8 cellular contexts compared by ENCODE assay signal in the genomic region with DNA sequence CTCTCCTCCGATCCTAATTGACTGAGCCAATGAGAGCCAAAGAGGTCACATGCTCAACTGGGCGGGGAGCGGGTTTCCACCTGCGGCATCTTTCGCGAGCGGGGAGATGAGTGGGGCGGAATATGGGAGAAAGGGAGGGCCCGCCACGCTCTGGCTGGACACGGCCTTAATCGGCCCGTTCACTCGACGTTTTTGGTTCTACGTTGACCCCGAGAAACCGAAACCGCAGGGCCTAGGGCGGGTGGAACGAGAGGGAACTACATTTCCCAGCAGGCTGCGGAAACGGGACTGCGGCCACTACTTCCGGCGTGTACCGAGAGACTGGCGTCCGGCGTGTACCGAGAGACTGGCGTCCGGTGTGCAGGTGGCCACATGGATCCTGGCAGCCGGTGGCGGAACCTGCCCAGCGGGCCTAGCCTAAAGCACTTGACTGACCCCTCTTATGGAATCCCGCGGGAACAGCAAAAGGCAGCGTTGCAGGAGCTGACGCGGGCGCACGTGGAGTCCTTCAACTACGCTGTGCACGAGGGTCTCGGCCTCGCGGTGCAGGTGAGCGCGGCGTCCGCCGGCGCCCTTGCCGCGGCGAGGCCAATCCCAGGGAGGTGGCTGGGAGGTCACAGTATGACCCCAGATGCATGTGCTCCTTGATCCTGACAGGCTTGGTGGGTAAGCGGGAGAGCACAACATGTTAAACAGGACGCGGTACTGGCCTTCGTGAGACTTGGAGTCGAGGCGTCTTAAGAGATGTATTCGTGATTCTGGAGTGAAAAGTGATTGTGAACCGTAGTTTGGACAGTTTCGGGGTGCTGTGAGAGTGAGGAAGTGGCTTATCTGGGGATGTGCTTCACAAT. TPM values are rescaled to one million over a fixed set of nuclear protein-coding genes. Genes with fewer than 3 reads are reported as not detected.
DNase-seq lines count a peak whose midpoint lies in the region; ATAC-seq and TF ChIP-seq lines count a peak whose summit lies in the region.

A gene with protein sequence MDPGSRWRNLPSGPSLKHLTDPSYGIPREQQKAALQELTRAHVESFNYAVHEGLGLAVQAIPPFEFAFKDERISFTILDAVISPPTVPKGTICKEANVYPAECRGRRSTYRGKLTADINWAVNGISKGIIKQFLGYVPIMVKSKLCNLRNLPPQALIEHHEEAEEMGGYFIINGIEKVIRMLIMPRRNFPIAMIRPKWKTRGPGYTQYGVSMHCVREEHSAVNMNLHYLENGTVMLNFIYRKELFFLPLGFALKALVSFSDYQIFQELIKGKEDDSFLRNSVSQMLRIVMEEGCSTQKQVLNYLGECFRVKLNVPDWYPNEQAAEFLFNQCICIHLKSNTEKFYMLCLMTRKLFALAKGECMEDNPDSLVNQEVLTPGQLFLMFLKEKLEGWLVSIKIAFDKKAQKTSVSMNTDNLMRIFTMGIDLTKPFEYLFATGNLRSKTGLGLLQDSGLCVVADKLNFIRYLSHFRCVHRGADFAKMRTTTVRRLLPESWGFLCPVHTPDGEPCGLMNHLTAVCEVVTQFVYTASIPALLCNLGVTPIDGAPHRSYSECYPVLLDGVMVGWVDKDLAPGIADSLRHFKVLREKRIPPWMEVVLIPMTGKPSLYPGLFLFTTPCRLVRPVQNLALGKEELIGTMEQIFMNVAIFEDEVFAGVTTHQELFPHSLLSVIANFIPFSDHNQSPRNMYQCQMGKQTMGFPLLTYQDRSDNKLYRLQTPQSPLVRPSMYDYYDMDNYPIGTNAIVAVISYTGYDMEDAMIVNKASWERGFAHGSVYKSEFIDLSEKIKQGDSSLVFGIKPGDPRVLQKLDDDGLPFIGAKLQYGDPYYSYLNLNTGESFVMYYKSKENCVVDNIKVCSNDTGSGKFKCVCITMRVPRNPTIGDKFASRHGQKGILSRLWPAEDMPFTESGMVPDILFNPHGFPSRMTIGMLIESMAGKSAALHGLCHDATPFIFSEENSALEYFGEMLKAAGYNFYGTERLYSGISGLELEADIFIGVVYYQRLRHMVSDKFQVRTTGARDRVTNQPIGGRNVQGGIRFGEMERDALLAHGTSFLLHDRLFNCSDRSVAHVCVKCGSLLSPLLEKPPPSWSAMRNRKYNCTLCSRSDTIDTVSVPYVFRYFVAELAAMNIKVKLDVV (plus strand): TSS at position 343 of the 851 bp plus-strand sequence. CDS start 30 bp downstream, at position 373.

- CTCF ChIA-PET in Panc1 (lab: Charles Lee): no interaction called here

- H3K9ac ChIP-seq in DND-41 (ENCODE audit: low read depth, low read length): peak within 1 kb of the TSS; percentile 73
- H3K9ac ChIP-seq in fibroblast of lung (ENCODE audit: insufficient read depth, low read length): peak within 1 kb of the TSS; percentile 86

- peaks cover 3% of the 10 kb centered on the region for H3K36me3 Mint-ChIP-seq in activated T-helper 1 cell treated with anti-CD3 and anti-CD28 coated beads, Interleukin-12 subunit alpha, Interleukin-12 subunit beta, Interleukin-2, Interleukin-4 antibody, amounts not matched to agents 30 ng/mL and 10 ng/mL and 1 ng/mL, durations not matched to agents 14 hours and 24 hours and 36 hours (ENCODE audit: low read depth)
- peaks cover 4 to 8% of the 10 kb centered on the region in 2 donors for H3K36me3 Mint-ChIP-seq in naive B cell
- H3K36me3 Mint-ChIP-seq in stimulated activated memory B cell treated with anti-CD40 and anti-IgM and Interleukin-4, amounts not matched to agents 10 μg/mL and 1 μg/mL and 100 μg/mL, for 72 hours: peaks cover 4% of the 10 kb centered on the region

- no peaks in the 10 kb centered on the region for H3K9me3 Mint-ChIP-seq in activated T-helper 1 cell treated with anti-CD3 and anti-CD28 coated beads, Interleukin-12 subunit alpha, Interleukin-12 subunit beta, Interleukin-2, Interleukin-4 antibody, amounts not matched to agents 30 ng/mL and 10 ng/mL and 1 ng/mL, durations not matched to agents 14 hours and 24 hours and 36 hours
- H3K9me3 Mint-ChIP-seq in naive B cell: no peaks in the 10 kb centered on the region
- H3K9me3 Mint-ChIP-seq in stimulated activated memory B cell treated with anti-CD40 and anti-IgM and Interleukin-4, amounts not matched to agents 10 μg/mL and 1 μg/mL and 100 μg/mL, for 72 hours: no peaks in the 10 kb centered on the region

- H3K27ac Mint-ChIP-seq in activated T-helper 1 cell treated with anti-CD3 and anti-CD28 coated beads, Interleukin-12 subunit alpha, Interleukin-12 subunit beta, Interleukin-2, Interleukin-4 antibody, amounts not matched to agents 30 ng/mL and 10 ng/mL and 1 ng/mL, durations not matched to agents 14 hours and 24 hours and 36 hours: no peak within 1 kb of the TSS
- peak within 1 kb of the TSS in 1 of 6 donors; percentile 90 for H3K27ac Mint-ChIP-seq in naive B cell
- H3K27ac Mint-ChIP-seq in stimulated activated memory B cell treated with anti-CD40 and anti-IgM and Interleukin-4, amounts not matched to agents 10 μg/mL and 1 μg/mL and 100 μg/mL, for 72 hours: no peak within 1 kb of the TSS

- H3K27me3 ChIP-seq in DND-41 (ENCODE audit: insufficient read depth, low read length, poor library complexity) (no peaks in the 10 kb centered on the region), Panc1 (ENCODE audit: control insufficient read depth, insufficient read depth, low read length) (no peaks in the 10 kb centered on the region), fibroblast of lung (ENCODE audit: control insufficient read depth, insufficient read depth, low read length) (no peaks in the 10 kb centered on the region)

- POLR2A ChIA-PET in Panc1 (lab: Charles Lee): no interaction called here

- H3K4me1 ChIP-seq in DND-41 (ENCODE audit: insufficient read depth, low read length) (peaks cover 38% of the 10 kb centered on the region), Panc1 (ENCODE audit: control insufficient read depth, insufficient read depth, low read length) (peaks cover 15% of the 10 kb centered on the region; the same call in 1 of the 2 replicates), fibroblast of lung (ENCODE audit: control insufficient read depth, extremely low read depth, insufficient read depth, low read length) (peaks cover 2% of the 10 kb centered on the region)

- DNase-seq in DND-41 (peak; percentile 81), Panc1 (ENCODE audit: low read depth, low spot score) (peak; percentile 75), fibroblast of lung (ENCODE audit: low read depth in 2 of 2) (peak; percentile 77 to 83), naive B cell (peak; percentile 79)
- DNase-seq in Jurkat, Clone E6-1 (ENCODE audit: low read depth, low spot score): peak; percentile 69
- peak; percentile 77 for DNase-seq in activated T-helper 1 cell treated with anti-CD3 and anti-CD28 coated beads, Interleukin-12 subunit alpha, Interleukin-12 subunit beta, Interleukin-2, Interleukin-4 antibody, amounts not matched to agents 30 ng/mL and 10 ng/mL and 1 ng/mL, durations not matched to agents 14 hours and 24 hours and 36 hours (ENCODE audit: low spot score)

- in situ Hi-C loops in Panc1 (cut with HindIII; ENCODE audit: low pct_unique_long_range_greater_than_20kb, low sequenced_read_pairs): no loop called here

- H3K79me2 ChIP-seq in DND-41 (ENCODE audit: insufficient read depth, low read length) (peaks cover 48% of the 10 kb centered on the region), fibroblast of lung (ENCODE audit: control insufficient read depth, insufficient read depth, low read length) (peaks cover 28% of the 10 kb centered on the region)

- peaks cover 17% of the 10 kb centered on the region for H3K36me3 ChIP-seq in DND-41 (ENCODE audit: insufficient read depth, low read length)
- peaks cover 10% of the 10 kb centered on the region for H3K36me3 ChIP-seq in Panc1 (ENCODE audit: control insufficient read depth, insufficient read depth, low read length)
- H3K36me3 ChIP-seq in fibroblast of lung (ENCODE audit: control insufficient read depth, insufficient read depth, low read length): no peaks in the 10 kb centered on the region

- peaks cover 11% of the 10 kb centered on the region for H3K4me1 Mint-ChIP-seq in activated T-helper 1 cell treated with anti-CD3 and anti-CD28 coated beads, Interleukin-12 subunit alpha, Interleukin-12 subunit beta, Interleukin-2, Interleukin-4 antibody, amounts not matched to agents 30 ng/mL and 10 ng/mL and 1 ng/mL, durations not matched to agents 14 hours and 24 hours and 36 hours (ENCODE audit: low read depth)
- peaks cover 8 to 11% (median 10%) of the 10 kb centered on the region in 3 donors for H3K4me1 Mint-ChIP-seq in naive B cell
- H3K4me1 Mint-ChIP-seq in stimulated activated memory B cell treated with anti-CD40 and anti-IgM and Interleukin-4, amounts not matched to agents 10 μg/mL and 1 μg/mL and 100 μg/mL, for 72 hours: peaks cover 5% of the 10 kb centered on the region

- TF ChIP-seq CTCF in DND-41 (IDR thresholded peaks at IDR 0.05; ENCODE audit: borderline replicate concordance, extremely low read depth, low read length, poor library complexity, severe bottlenecking) (no peak), Panc1 (IDR thresholded peaks at IDR 0.05) (no peak), fibroblast of lung (conservative IDR thresholded peaks at IDR 0.05 in 1 of 2, IDR thresholded peaks at IDR 0.05 in 1 of 2; ENCODE audit: low read depth in 1 of 2, low read length in 2 of 2) (no peak)

- H3K4me3 ChIP-seq in DND-41 (ENCODE audit: low read depth in 1 of 2, low read length in 2 of 2) (peak within 1 kb of the TSS; percentile 74 to 76), Panc1 (ENCODE audit: low read depth in 2 of 2, low read length in 2 of 2) (peak within 1 kb of the TSS; percentile 89 to 97), fibroblast of lung (replicated peaks in 1 of 4; ENCODE audit: control extremely low read depth in 1 of 4, insufficient read depth in 1 of 4, low read depth in 3 of 4, low read length in 4 of 4) (peak within 1 kb of the TSS; percentile 88 to 98 (median 97))
- H3K4me3 ChIP-seq in Jurkat, Clone E6-1 (ENCODE audit: low read length): peak within 1 kb of the TSS; percentile 74

- H4K20me1 ChIP-seq in DND-41 (ENCODE audit: insufficient read depth, low read length): peaks cover 18% of the 10 kb centered on the region; the same call in 1 of the 2 replicates
- H4K20me1 ChIP-seq in fibroblast of lung (ENCODE audit: control insufficient read depth, extremely low read depth, insufficient read depth, low read length): no peaks in the 10 kb centered on the region

- ATAC-seq in DND-41 (ENCODE audit: insufficient read depth, low read depth) (peak; percentile 82), GM21723 (IDR thresholded peaks at IDR 0.05; ENCODE audit: unreplicated experiment) (peak; percentile 85), Panc1 (peak; percentile 96), naive B cell (ENCODE audit: low read depth in 2 of 2) (peak; percentile 79)
- peak; percentile 92 for ATAC-seq in stimulated activated memory B cell treated with anti-CD40 and anti-IgM and Interleukin-4, amounts not matched to agents 10 μg/mL and 1 μg/mL and 100 μg/mL, for 72 hours

- intact Hi-C loops in Panc1 (cut with micrococcal nuclease; ENCODE audit: unreplicated experiment): no loop called here
- intact Hi-C loops in activated T-helper 1 cell treated with anti-CD3 and anti-CD28 coated beads, Interleukin-12 subunit alpha, Interleukin-12 subunit beta, Interleukin-2, Interleukin-4 antibody, amounts not matched to agents 30 ng/mL and 10 ng/mL and 1 ng/mL, durations not matched to agents 14 hours and 24 hours and 36 hours (cut with micrococcal nuclease): loop anchor here (1.0 to 5.0 kb wide), 9 partner anchors 42 to 658 kb away; a partner anchor contains a TSS

- no peak within 1 kb of the TSS for H3K4me3 Mint-ChIP-seq in activated T-helper 1 cell treated with anti-CD3 and anti-CD28 coated beads, Interleukin-12 subunit alpha, Interleukin-12 subunit beta, Interleukin-2, Interleukin-4 antibody, amounts not matched to agents 30 ng/mL and 10 ng/mL and 1 ng/mL, durations not matched to agents 14 hours and 24 hours and 36 hours
- no peak within 1 kb of the TSS for H3K4me3 Mint-ChIP-seq in naive B cell
- no peak within 1 kb of the TSS for H3K4me3 Mint-ChIP-seq in stimulated activated memory B cell treated with anti-CD40 and anti-IgM and Interleukin-4, amounts not matched to agents 10 μg/mL and 1 μg/mL and 100 μg/mL, for 72 hours

- no peaks in the 10 kb centered on the region for H3K9me3 ChIP-seq in DND-41 (ENCODE audit: insufficient read depth, low read length, severe bottlenecking)
- H3K9me3 ChIP-seq in Panc1 (ENCODE audit: control insufficient read depth, insufficient read depth, low read depth, low read length): no peaks in the 10 kb centered on the region
- H3K9me3 ChIP-seq in fibroblast of lung (ENCODE audit: control insufficient read depth, insufficient read depth, low read depth, low read length): no peaks in the 10 kb centered on the region

- H3K27ac ChIP-seq in DND-41 (ENCODE audit: low read length) (peak within 1 kb of the TSS; percentile 95), Panc1 (ENCODE audit: low read length) (peak within 1 kb of the TSS; percentile 96), fibroblast of lung (ENCODE audit: insufficient read depth, low read length) (peak within 1 kb of the TSS; percentile 93)

- H2AFZ ChIP-seq in DND-41 (ENCODE audit: low read depth, low read length): peak within 1 kb of the TSS; percentile 79
- peak within 1 kb of the TSS; percentile 98 for H2AFZ ChIP-seq in fibroblast of lung (ENCODE audit: low read length)

- H3K4me2 ChIP-seq in DND-41 (ENCODE audit: insufficient read depth, low read length): peak within 1 kb of the TSS; percentile 77
- H3K4me2 ChIP-seq in fibroblast of lung (ENCODE audit: extremely low read depth, insufficient read depth, low read length): peak within 1 kb of the TSS; percentile 90

- no peaks in the 10 kb centered on the region for H3K27me3 Mint-ChIP-seq in activated T-helper 1 cell treated with anti-CD3 and anti-CD28 coated beads, Interleukin-12 subunit alpha, Interleukin-12 subunit beta, Interleukin-2, Interleukin-4 antibody, amounts not matched to agents 30 ng/mL and 10 ng/mL and 1 ng/mL, durations not matched to agents 14 hours and 24 hours and 36 hours (ENCODE audit: insufficient read depth)
- H3K27me3 Mint-ChIP-seq in naive B cell: no peaks in the 10 kb centered on the region
- no peaks in the 10 kb centered on the region for H3K27me3 Mint-ChIP-seq in stimulated activated memory B cell treated with anti-CD40 and anti-IgM and Interleukin-4, amounts not matched to agents 10 μg/mL and 1 μg/mL and 100 μg/mL, for 72 hours

- no TSS peak for BruUV-seq in Panc1 (replicated peaks; lab: Mats Ljungman, UMichigan)

RNA-seq across cellular contexts. Expression of the gene that starts here (rescaled TPM):
- polyA plus RNA-seq in Jurkat, Clone E6-1 (2012; ENCODE audit: insufficient read depth, insufficient read length): 26.9 TPM
- total RNA-seq in Panc1 (2021; ENCODE audit: unreplicated experiment) (35.4 TPM), fibroblast of lung (13.4 and 15.5 TPM in 2 replicates)
- 21.0 TPM for polyA plus RNA-seq in Panc1 (2012; ENCODE audit: insufficient read length)
- 75.6 and 78.4 TPM in 2 replicates for total RNA-seq in activated T-helper 1 cell treated with anti-CD3 and anti-CD28 coated beads, Interleukin-12 subunit alpha, Interleukin-12 subunit beta, Interleukin-2, Interleukin-4 antibody, amounts not matched to agents 30 ng/mL and 10 ng/mL and 1 ng/mL, durations not matched to agents 14 hours and 24 hours and 36 hours
- polyA plus RNA-seq in fibroblast of lung (12.2 and 12.5 TPM in 2 replicates), naive B cell (ENCODE audit: low read depth in 6 of 6) (10 to 100 TPM; 15.3 to 25.5 (median 17.5) TPM)
- polyA plus RNA-seq in fibroblast of lung (2012): 8.5 and 9.5 TPM in 2 replicates
- polyA minus RNA-seq in fibroblast of lung (ENCODE audit: low replicate concordance): 21.8 and 44.2 TPM in 2 replicates

Comparison
In these comparisons a context has a peak if more than half of its experiments do, and no peak if none do; other contexts are left out.
1. Peak in every context shown above with its lines: DNase-seq, ATAC-seq, H3K4me3 ChIP-seq and H3K27ac ChIP-seq.